In the genomic region with DNA sequence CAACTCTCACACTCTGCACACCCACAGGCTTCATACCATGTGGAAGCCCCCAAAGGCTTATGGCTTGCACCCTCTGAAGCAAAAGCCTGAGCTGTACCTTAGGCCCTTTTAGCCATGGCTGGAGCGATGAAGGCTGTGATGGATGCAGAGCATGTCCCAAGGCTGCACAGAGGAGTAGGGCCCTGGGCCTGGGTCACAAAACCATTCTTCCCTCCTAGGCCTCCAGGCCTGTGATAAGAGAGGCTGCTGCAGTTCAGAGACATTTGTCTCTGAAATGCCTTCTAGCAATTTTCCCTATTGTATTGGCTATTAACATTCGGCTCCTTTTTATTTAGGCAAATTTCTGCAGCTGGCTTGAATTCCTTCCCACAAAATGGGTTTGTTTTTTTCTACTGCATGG, we compare ENCODE assay signal across 28 cellular contexts.
"Had no signal": no experiment of that assay in that cellular context is flagged by ENCODE, and none has a peak within 500 bp of the region (broad histone marks: within the 10 kb centered on the region; RNA-seq: fewer than 3 reads in every experiment).

No MANE protein-coding gene starts in this region.

- H3K27ac ChIP-seq: stomach, suprapubic skin, testis, thoracic aorta, thyroid gland, tibial artery, tibial nerve, transverse colon, upper lobe of left lung, upper lobe of right lung, uterus, vagina had no signal

- H3K36me3 Mint-ChIP-seq: type B pancreatic cell had no signal

- H3K9me3 ChIP-seq: suprapubic skin, testis, thoracic aorta, thyroid gland, tibial artery, tibial nerve, transverse colon, upper lobe of left lung, upper lobe of right lung, uterus had no signal

- ATAC-seq: stimulated activated memory B cell treated with anti-CD40 and anti-IgM and Interleukin-4, amounts not matched to agents 10 μg/mL and 1 μg/mL and 100 μg/mL, for 72 hours; stimulated activated naive B cell treated with anti-CD40 and anti-IgM and Interleukin-4, amounts not matched to agents 10 μg/mL and 1 μg/mL and 100 μg/mL, for 72 hours; stimulated activated naive CD8-positive, alpha-beta T cell treated with anti-CD3 and anti-CD28 coated beads, Interleukin-15, amount 100 ng/mL, for 72 hours; stimulated activated naive CD8-positive, alpha-beta T cell treated with anti-CD3 and anti-CD28 coated beads, Interleukin-15, Interleukin-2, amounts not matched to agents 100 U/mL and 50 U/mL, for 24 hours; upper lobe of right lung had no signal

- H3K4me1 ChIP-seq: stomach, suprapubic skin, testis, thyroid gland, tibial artery, tibial nerve, transverse colon, upper lobe of left lung, upper lobe of right lung, uterus, vagina had no signal

- DNase-seq: stimulated activated CD4-positive, alpha-beta T cell treated with anti-CD3 and anti-CD28 coated beads, Interleukin-2, amount 100 ng/mL, for 24 hours; stimulated activated CD4-positive, alpha-beta T cell treated with anti-CD3 and anti-CD28 coated beads, Interleukin-2, amount 100 ng/mL, for 48 hours; stimulated activated CD4-positive, alpha-beta T cell treated with anti-CD3 and anti-CD28 coated beads, Interleukin-4, amount 100 ng/mL, for 1 hour; stimulated activated CD4-positive, alpha-beta T cell treated with anti-CD3 and anti-CD28 coated beads, Interleukin-4, amount 100 ng/mL, for 4 hours; stimulated activated CD8-positive, alpha-beta memory T cell treated with anti-CD3 and anti-CD28 coated beads, Interleukin-4, amount 100 ng/mL, for 48 hours; stimulated activated naive B cell treated with anti-CD40 and anti-IgM and Interleukin-4, amounts not matched to agents 10 μg/mL and 1 μg/mL and 100 μg/mL, for 72 hours; stimulated activated naive CD4-positive, alpha-beta T cell; stimulated activated naive CD4-positive, alpha-beta T cell treated with Interleukin-2 at 50 U/mL for 16 hours; stimulated activated naive CD8-positive, alpha-beta T cell treated with anti-CD3 and anti-CD28 coated beads, Interleukin-15, amount 100 ng/mL, for 72 hours; stimulated activated naive CD8-positive, alpha-beta T cell treated with anti-CD3 and anti-CD28 coated beads, Interleukin-15, Interleukin-2, amounts not matched to agents 100 U/mL and 50 U/mL, for 24 hours; stomach; substantia nigra; testis; thyroid gland; tibial artery; transverse colon; trophoblast cell; upper lobe of left lung; upper lobe of right lung; uterus had no signal

- H3K36me3 ChIP-seq: stomach, suprapubic skin, thoracic aorta, thyroid gland, tibial artery, tibial nerve, transverse colon, upper lobe of left lung, upper lobe of right lung, uterus, vagina had no signal

- H3K4me1 Mint-ChIP-seq: stimulated activated memory B cell treated with anti-CD40 and anti-IgM and Interleukin-4, amounts not matched to agents 10 μg/mL and 1 μg/mL and 100 μg/mL, for 72 hours; stimulated activated naive CD8-positive, alpha-beta T cell treated with anti-CD3 and anti-CD28 coated beads, Interleukin-15, amount 100 ng/mL, for 72 hours had no signal

- H3K27ac Mint-ChIP-seq: stimulated activated memory B cell treated with anti-CD40 and anti-IgM and Interleukin-4, amounts not matched to agents 10 μg/mL and 1 μg/mL and 100 μg/mL, for 72 hours; stimulated activated naive B cell treated with anti-CD40 and anti-IgM and Interleukin-4, amounts not matched to agents 10 μg/mL and 1 μg/mL and 100 μg/mL, for 72 hours; stimulated activated naive CD8-positive, alpha-beta T cell treated with anti-CD3 and anti-CD28 coated beads, Interleukin-15, amount 100 ng/mL, for 72 hours; stimulated activated naive CD8-positive, alpha-beta T cell treated with anti-CD3 and anti-CD28 coated beads, Interleukin-15, Interleukin-2, amounts not matched to agents 100 ng/mL and 50 ng/mL, for 24 hours; type B pancreatic cell had no signal

- H3K27me3 ChIP-seq: stomach, suprapubic skin, testis, thyroid gland, tibial artery, tibial nerve, transverse colon, upper lobe of left lung, upper lobe of right lung, uterus, vagina had no signal

- FAIRE-seq: urothelium cell line had no signal

- H3K4me3 ChIP-seq: stomach, suprapubic skin, testis, thoracic aorta, thyroid gland, tibial artery, tibial nerve, transverse colon, upper lobe of left lung, upper lobe of right lung, uterus, vagina had no signal

- H3K4me3 Mint-ChIP-seq: stimulated activated memory B cell treated with anti-CD40 and anti-IgM and Interleukin-4, amounts not matched to agents 10 μg/mL and 1 μg/mL and 100 μg/mL, for 72 hours; stimulated activated naive B cell treated with anti-CD40 and anti-IgM and Interleukin-4, amounts not matched to agents 10 μg/mL and 1 μg/mL and 100 μg/mL, for 72 hours; stimulated activated naive CD8-positive, alpha-beta T cell treated with anti-CD3 and anti-CD28 coated beads, Interleukin-15, amount 100 ng/mL, for 72 hours; stimulated activated naive CD8-positive, alpha-beta T cell treated with anti-CD3 and anti-CD28 coated beads, Interleukin-15, Interleukin-2, amounts not matched to agents 100 ng/mL and 50 ng/mL, for 24 hours; type B pancreatic cell had no signal
